33 cellular contexts compared by ENCODE assay signal in genomic region chr5:9610344-9610743, GRCh38. TPM values are rescaled to one million over a fixed set of nuclear protein-coding genes. Genes with fewer than 3 reads are reported as not detected.
"Had no signal": no experiment of that assay in that cellular context is flagged by ENCODE, and none has a peak within 500 bp of the region (broad histone marks: within the 10 kb centered on the region; RNA-seq: fewer than 3 reads in every experiment).

No MANE protein-coding gene starts in this region.

- H3K4me1 ChIP-seq: esophagus squamous epithelium, gastrocnemius medialis, heart right ventricle, left lung, lower lobe of right lung had no signal

- H3K36me3 ChIP-seq: esophagus squamous epithelium, gastrocnemius medialis, heart right ventricle, left lung, lower lobe of right lung had no signal

- H3K4me3 ChIP-seq: coronary artery, dorsolateral prefrontal cortex, esophagus squamous epithelium, gastrocnemius medialis, heart right ventricle, left lung, lower lobe of right lung, mucosa of descending colon had no signal

- H3K27ac ChIP-seq: coronary artery, dorsolateral prefrontal cortex, esophagus squamous epithelium, gastrocnemius medialis, heart right ventricle, left lung, lower lobe of right lung had no signal

- ATAC-seq: gastrocnemius medialis, heart right ventricle, left cardiac atrium, left lung, left ventricle myocardium superior, lower lobe of right lung, mucosa of descending colon had no signal

- H3K27me3 ChIP-seq: dorsolateral prefrontal cortex, esophagus squamous epithelium, gastrocnemius medialis, heart right ventricle, left lung had no signal

- FAIRE-seq: colon, endothelial cell of umbilical vein, islet of Langerhans, keratinocyte had no signal

- DNase-seq: dermis blood vessel endothelial cell; dorsolateral prefrontal cortex; effector CD4-positive, alpha-beta T cell; effector memory CD4-positive, alpha-beta T cell; esophagus squamous epithelium; foreskin fibroblast; foreskin melanocyte; gastrocnemius medialis; glutamatergic neuron; head of caudate nucleus; heart right ventricle; hippocampal formation; left cardiac atrium; left lung; left ventricle myocardium superior; lower lobe of right lung; mesenchymal stem cell; mucosa of descending colon; naive B cell had no signal

- H3K9me3 ChIP-seq: gastrocnemius medialis, mucosa of descending colon had no signal

RNA-seq across cellular contexts. Expression of gene TAS2R1, which starts 19.8 kb away (rescaled TPM):
- total RNA-seq: dermis blood vessel endothelial cell, endothelial cell of umbilical vein, epithelial cell of proximal tubule, esophagus squamous epithelium, gastrocnemius medialis, glomerular endothelial cell, heart right ventricle, kidney epithelial cell, left cardiac atrium, left lung, left ventricle myocardium superior, lower leg skin, lower lobe of right lung, lung microvascular endothelial cell, mesenteric fat pad, mesothelial cell of epicardium, mucosa of descending colon, myocyte had no signal
- polyA plus RNA-seq: endothelial cell of umbilical vein, esophagus, heart right ventricle, keratinocyte had no signal
